12 cellular contexts compared by ENCODE assay signal in the genomic region with DNA sequence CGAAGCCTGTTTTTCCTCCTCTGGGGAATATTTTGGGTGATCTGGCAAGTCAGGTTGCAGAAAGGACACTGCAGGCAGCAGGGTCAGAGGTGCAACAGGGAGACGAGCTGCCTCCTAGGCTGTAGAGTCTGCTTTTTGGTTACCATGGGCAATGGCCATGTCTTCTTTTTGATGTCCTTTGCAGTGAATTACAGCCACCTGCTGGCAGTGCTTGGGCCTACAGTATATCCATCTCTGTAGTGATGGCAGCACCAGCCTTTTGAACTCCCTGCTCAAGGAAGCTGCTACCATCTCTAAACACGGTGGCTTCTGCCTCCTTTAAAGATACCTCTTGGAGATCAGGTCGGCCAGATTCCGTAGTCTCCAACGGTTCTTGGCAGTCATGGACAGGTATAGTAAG.
DNase-seq lines count a peak whose midpoint lies in the region; ATAC-seq and TF ChIP-seq lines count a peak whose summit lies in the region.
"Had no signal": no experiment of that assay in that cellular context is flagged by ENCODE, and none has a peak within 500 bp of the region (broad histone marks: within the 10 kb centered on the region; RNA-seq: fewer than 3 reads in every experiment).

No MANE protein-coding gene starts in this region.

- peaks cover 28% of the 10 kb centered on the region for H3K27me3 Mint-ChIP-seq in activated naive CD4-positive, alpha-beta T cell treated with anti-CD3 and anti-CD28 coated beads for 36 hours (ENCODE audit: low read depth)
- H3K27me3 Mint-ChIP-seq in stimulated activated naive B cell treated with anti-CD40 and anti-IgM and Interleukin-4, amounts not matched to agents 10 μg/mL and 1 μg/mL and 100 μg/mL, for 72 hours: peaks cover 41 to 59% of the 10 kb centered on the region in 2 donors

- TF ChIP-seq CTCF in NB4 (IDR thresholded peaks at IDR 0.05; ENCODE audit: low read depth, low read length) (peak; percentile 15), cardiac fibroblast (IDR thresholded peaks at IDR 0.05; ENCODE audit: low read depth, low read length) (peak; percentile 48), sigmoid colon (IDR thresholded peaks at IDR 0.05) (no peak), esophagus muscularis mucosa (IDR thresholded peaks at IDR 0.05) (no peak)

- TF ChIP-seq EP300 in sigmoid colon (IDR thresholded peaks at IDR 0.05) (no peak), esophagus muscularis mucosa (IDR thresholded peaks at IDR 0.05) (no peak)

- intact Hi-C loops in activated naive CD4-positive, alpha-beta T cell treated with anti-CD3 and anti-CD28 coated beads for 36 hours (cut with micrococcal nuclease): no loop called here
- intact Hi-C loops in sigmoid colon (cut with DNase I) (no loop called here), esophagus muscularis mucosa (cut with DNase I) (no loop called here)

- H3K36me3 Mint-ChIP-seq in activated naive CD4-positive, alpha-beta T cell treated with anti-CD3 and anti-CD28 coated beads for 36 hours (ENCODE audit: low read depth): no peaks in the 10 kb centered on the region
- no peaks in the 10 kb centered on the region for H3K36me3 Mint-ChIP-seq in stimulated activated naive B cell treated with anti-CD40 and anti-IgM and Interleukin-4, amounts not matched to agents 10 μg/mL and 1 μg/mL and 100 μg/mL, for 72 hours
- H3K36me3 Mint-ChIP-seq: stimulated activated memory B cell treated with anti-CD40 and anti-IgM and Interleukin-4, amounts not matched to agents 10 μg/mL and 1 μg/mL and 100 μg/mL, for 72 hours had no signal

- no peak overlapping the region for H3K27ac ChIP-seq in sigmoid colon
- no peak overlapping the region for H3K27ac ChIP-seq in esophagus muscularis mucosa (replicated peaks in 1 of 4)

- peaks cover 4% of the 10 kb centered on the region for H3K9me3 Mint-ChIP-seq in activated naive CD4-positive, alpha-beta T cell treated with anti-CD3 and anti-CD28 coated beads for 36 hours
- peaks cover 1% of the 10 kb centered on the region in 2 donors for H3K9me3 Mint-ChIP-seq in stimulated activated naive B cell treated with anti-CD40 and anti-IgM and Interleukin-4, amounts not matched to agents 10 μg/mL and 1 μg/mL and 100 μg/mL, for 72 hours
- H3K9me3 Mint-ChIP-seq: stimulated activated memory B cell treated with anti-CD40 and anti-IgM and Interleukin-4, amounts not matched to agents 10 μg/mL and 1 μg/mL and 100 μg/mL, for 72 hours had no signal

- 72% methylated on average over 6 of the region's 6 CpGs for WGBS in sigmoid colon, 2 donors
- WGBS in esophagus muscularis mucosa: 68% methylated on average over 6 of the region's 6 CpGs

- H3K4me1 Mint-ChIP-seq in activated naive CD4-positive, alpha-beta T cell treated with anti-CD3 and anti-CD28 coated beads for 36 hours (ENCODE audit: low read depth): no peaks in the 10 kb centered on the region
- no peaks in the 10 kb centered on the region for H3K4me1 Mint-ChIP-seq in stimulated activated naive B cell treated with anti-CD40 and anti-IgM and Interleukin-4, amounts not matched to agents 10 μg/mL and 1 μg/mL and 100 μg/mL, for 72 hours
- H3K4me1 Mint-ChIP-seq: stimulated activated memory B cell treated with anti-CD40 and anti-IgM and Interleukin-4, amounts not matched to agents 10 μg/mL and 1 μg/mL and 100 μg/mL, for 72 hours had no signal

- H3K9me3 ChIP-seq in sigmoid colon (peaks cover 0 to 4% (median 0%) of the 10 kb centered on the region in 4 donors), esophagus muscularis mucosa (peaks cover 0 to 7% (median 1%) of the 10 kb centered on the region in 4 donors)

- TF ChIP-seq POLR2A in NB4 (IDR thresholded peaks at IDR 0.05; ENCODE audit: extremely low read depth, insufficient read length) (no peak), sigmoid colon (IDR thresholded peaks at IDR 0.05) (no peak), esophagus muscularis mucosa (IDR thresholded peaks at IDR 0.05; ENCODE audit: low read depth) (no peak)

- H3K4me3 ChIP-seq in NB4 (ENCODE audit: low read depth, low read length): no peak overlapping the region
- H3K4me3 ChIP-seq in cardiac fibroblast (replicated peaks in 1 of 2; ENCODE audit: low read depth in 2 of 2, low read length in 2 of 2): no peak overlapping the region
- H3K4me3 ChIP-seq in sigmoid colon: no peak overlapping the region
- no peak overlapping the region for H3K4me3 ChIP-seq in esophagus muscularis mucosa

- CTCF ChIA-PET in activated naive CD4-positive, alpha-beta T cell treated with anti-CD3 and anti-CD28 coated beads for 36 hours (lab: Charles Lee): interaction anchor here (0.6 to 1.4 kb wide), 2 partner anchors 44 to 157 kb away, joined by 3 read pairs; no protein-coding TSS in a partner anchor

- H3K27me3 ChIP-seq in sigmoid colon (peaks cover 0 to 7% (median 0%) of the 10 kb centered on the region in 3 donors), esophagus muscularis mucosa (peaks cover 0 to 23% (median 0%) of the 10 kb centered on the region in 4 donors)

- H3K4me1 ChIP-seq in sigmoid colon: no peaks in the 10 kb centered on the region
- no peaks in the 10 kb centered on the region for H3K4me1 ChIP-seq in esophagus muscularis mucosa

- no peak overlapping the region for H3K4me3 Mint-ChIP-seq in activated naive CD4-positive, alpha-beta T cell treated with anti-CD3 and anti-CD28 coated beads for 36 hours
- no peak overlapping the region for H3K4me3 Mint-ChIP-seq in stimulated activated naive B cell treated with anti-CD40 and anti-IgM and Interleukin-4, amounts not matched to agents 10 μg/mL and 1 μg/mL and 100 μg/mL, for 72 hours
- H3K4me3 Mint-ChIP-seq: stimulated activated memory B cell treated with anti-CD40 and anti-IgM and Interleukin-4, amounts not matched to agents 10 μg/mL and 1 μg/mL and 100 μg/mL, for 72 hours; T-helper 1 cell treated with Interleukin-12 subunit alpha and Interleukin-12 subunit beta and Interleukin-4 antibody, amounts not matched to agents 30 μg/mL and 1 μg/mL, for 36 hours had no signal

- peak; percentile 39 to 41 for ATAC-seq in stimulated activated naive B cell treated with anti-CD40 and anti-IgM and Interleukin-4, amounts not matched to agents 10 μg/mL and 1 μg/mL and 100 μg/mL, for 72 hours (replicated peaks)
- ATAC-seq: stimulated activated memory B cell treated with anti-CD40 and anti-IgM and Interleukin-4, amounts not matched to agents 10 μg/mL and 1 μg/mL and 100 μg/mL, for 72 hours had no signal

- DNase-seq in activated naive CD4-positive, alpha-beta T cell treated with anti-CD3 and anti-CD28 coated beads for 36 hours: peak; percentile 23
- no peak for DNase-seq in activated naive CD4-positive, alpha-beta T cell treated with anti-CD3 and anti-CD28 coated beads, Interleukin-2, amount 50 U/mL, for 16 hours
- DNase-seq in NB4 (ENCODE audit: low read depth) (peak; percentile 20), cardiac fibroblast (ENCODE audit: low read depth in 2 of 2) (peak; percentile 1 to 31), sigmoid colon (no peak), occipital lobe (lab: John Stamatoyannopoulos, UW) (no peak), esophagus muscularis mucosa (ENCODE audit: extremely low spot score) (no peak)
- no peak for DNase-seq in stimulated activated naive B cell treated with anti-CD40 and anti-IgM and Interleukin-4, amounts not matched to agents 10 μg/mL and 1 μg/mL and 100 μg/mL, for 72 hours
- DNase-seq: COR-L47, hippocampal formation had no signal

- H3K36me3 ChIP-seq in sigmoid colon (no peaks in the 10 kb centered on the region), esophagus muscularis mucosa (no peaks in the 10 kb centered on the region)

- no peak overlapping the region for H3K27ac Mint-ChIP-seq in activated naive CD4-positive, alpha-beta T cell treated with anti-CD3 and anti-CD28 coated beads for 36 hours
- H3K27ac Mint-ChIP-seq in stimulated activated naive B cell treated with anti-CD40 and anti-IgM and Interleukin-4, amounts not matched to agents 10 μg/mL and 1 μg/mL and 100 μg/mL, for 72 hours: no peak overlapping the region
- H3K27ac Mint-ChIP-seq: stimulated activated memory B cell treated with anti-CD40 and anti-IgM and Interleukin-4, amounts not matched to agents 10 μg/mL and 1 μg/mL and 100 μg/mL, for 72 hours; T-helper 1 cell treated with Interleukin-12 subunit alpha and Interleukin-12 subunit beta and Interleukin-4 antibody, amounts not matched to agents 30 μg/mL and 1 μg/mL, for 36 hours had no signal

Comparison
In these comparisons a context has a peak if more than half of its experiments do, and no peak if none do; other contexts are left out.
1. DNase-seq: peak in activated naive CD4-positive, alpha-beta T cell treated with anti-CD3 and anti-CD28 coated beads for 36 hours (single experiment), NB4 (single experiment) and cardiac fibroblast (2 of 2); none in activated naive CD4-positive, alpha-beta T cell treated with anti-CD3 and anti-CD28 coated beads, Interleukin-2, amount 50 U/mL, for 16 hours (single experiment), stimulated activated naive B cell treated with anti-CD40 and anti-IgM and Interleukin-4, amounts not matched to agents 10 μg/mL and 1 μg/mL and 100 μg/mL, for 72 hours (single experiment), sigmoid colon (single experiment), occipital lobe (single experiment) and esophagus muscularis mucosa (single experiment).
2. CTCF ChIP-seq: peak in NB4 (single experiment) and cardiac fibroblast (single experiment); none in sigmoid colon (0 of 4) and esophagus muscularis mucosa (0 of 3).